Comparison of ENCODE assay signal across 11 cellular contexts in the genomic region with DNA sequence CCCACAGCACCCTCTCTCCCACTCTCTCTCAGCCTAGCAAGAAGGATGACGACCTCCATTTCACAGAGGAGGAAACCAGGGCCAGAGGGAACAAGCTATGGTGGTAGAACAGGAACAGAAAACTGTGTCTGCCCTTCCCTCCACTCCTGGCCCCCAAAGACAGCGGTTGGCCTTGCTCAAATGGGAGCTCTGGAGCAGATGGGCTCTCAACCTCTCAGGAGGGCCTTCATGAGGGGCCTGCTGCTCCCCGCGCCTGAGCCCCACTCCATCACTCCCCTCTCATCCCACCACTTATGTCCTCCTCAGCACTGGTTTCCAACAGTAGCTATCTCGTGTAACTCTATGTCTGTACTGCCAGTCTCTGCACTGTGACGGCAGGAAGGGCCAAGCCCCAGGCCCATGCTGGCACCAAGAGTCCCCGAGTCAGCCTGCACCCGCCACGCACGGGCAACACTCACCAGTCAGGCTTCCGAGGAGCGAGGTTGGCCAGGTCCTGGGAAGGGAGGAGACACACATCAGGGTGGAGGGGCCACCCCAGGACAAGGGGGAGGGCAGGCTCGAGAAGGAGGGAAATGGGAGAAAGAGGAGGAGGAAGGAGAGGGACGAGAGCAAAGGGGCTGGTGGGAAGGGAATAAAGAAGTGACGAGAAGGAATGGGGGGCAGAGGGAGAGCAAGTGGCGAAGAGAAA. TPM values are rescaled to one million over a fixed set of nuclear protein-coding genes. Genes with fewer than 3 reads are reported as not detected.
DNase-seq lines count a peak whose midpoint lies in the region; ATAC-seq and TF ChIP-seq lines count a peak whose summit lies in the region.
"Had no signal": no experiment of that assay in that cellular context is flagged by ENCODE, and none has a peak within 500 bp of the region (broad histone marks: within the 10 kb centered on the region; RNA-seq: fewer than 3 reads in every experiment).

No MANE protein-coding gene starts in this region.

- peaks cover 0 to 2% (median 0%) of the 10 kb centered on the region in 7 donors for H3K9me3 Mint-ChIP-seq in CD14-positive monocyte
- peaks cover 5% of the 10 kb centered on the region for H3K9me3 Mint-ChIP-seq in HFFc6
- H3K9me3 Mint-ChIP-seq in effector memory CD8-positive, alpha-beta T cell = no peaks in the 10 kb centered on the region
- H3K9me3 Mint-ChIP-seq in mesothelial cell of epicardium = peaks cover 14% of the 10 kb centered on the region

- H3K36me3 Mint-ChIP-seq in CD14-positive monocyte (peaks cover 71 to 79% of the 10 kb centered on the region in 2 donors), HFFc6 (ENCODE audit: low read depth) (peaks cover 28% of the 10 kb centered on the region), mesothelial cell of epicardium (peaks cover 38% of the 10 kb centered on the region)
- peaks cover 59% of the 10 kb centered on the region for H3K36me3 Mint-ChIP-seq in effector memory CD8-positive, alpha-beta T cell (ENCODE audit: insufficient read depth)

- ATAC-seq in effector memory CD8-positive, alpha-beta T cell (replicated peaks) = no peak
- ATAC-seq in HG02973 (IDR thresholded peaks at IDR 0.05; ENCODE audit: unreplicated experiment) = no peak

- TF ChIP-seq CTCF in CD14-positive monocyte (IDR thresholded peaks at IDR 0.05) = no peak
- TF ChIP-seq CTCF in HFFc6 (IDR thresholded peaks at IDR 0.05) = no peak
- no peak for TF ChIP-seq CTCF in mesothelial cell of epicardium (IDR thresholded peaks at IDR 0.05; ENCODE audit: unreplicated experiment)

- intact Hi-C loops in CD14-positive monocyte (cut with micrococcal nuclease) (loop anchor here (5.0 kb wide), 1 partner anchor 74 kb away; no protein-coding TSS in a partner anchor), posterior vena cava (cut with DNase I) (loop anchor here (5.0 to 10.0 kb wide), 2 partner anchors 74 to 242 kb away; partner anchors contain the start of gene SETD2 (in 1 of the 2))

- DNase-seq in CD14-positive monocyte (ENCODE audit: low spot score) = no peak
- no peak for DNase-seq in HFFc6
- no peak for DNase-seq in effector memory CD8-positive, alpha-beta T cell
- DNase-seq in posterior vena cava (ENCODE audit: low spot score) = peak; percentile 73
- DNase-seq in activated effector memory CD4-positive, alpha-beta T cell treated with Interleukin-2 at 50 U/mL for 16 hours = no peak
- DNase-seq in mesothelial cell of epicardium (ENCODE audit: low spot score in 2 of 2, unreplicated experiment in 2 of 2) = no peak
- DNase-seq: MV-4-11, NCI-H2029 treated with DMSO at 0.1 percent for 48 hours, NCI-H510A had no signal

- H3K27ac Mint-ChIP-seq in CD14-positive monocyte (peak overlapping the region in 6 of 7 donors; percentile 40 to 88 (median 69)), HFFc6 (peak overlapping the region; percentile 25; the same call in 1 of the 2 replicates), mesothelial cell of epicardium (no peak overlapping the region)
- peak overlapping the region; percentile 68 to 88 for H3K27ac Mint-ChIP-seq in effector memory CD8-positive, alpha-beta T cell

- H3K4me1 Mint-ChIP-seq in CD14-positive monocyte = peaks cover 34% of the 10 kb centered on the region
- H3K4me1 Mint-ChIP-seq in HFFc6 (ENCODE audit: low read depth) = peaks cover 17% of the 10 kb centered on the region
- H3K4me1 Mint-ChIP-seq in effector memory CD8-positive, alpha-beta T cell (ENCODE audit: low read depth in 2 of 2) = peaks cover 30 to 31% of the 10 kb centered on the region in 2 donors
- H3K4me1 Mint-ChIP-seq in mesothelial cell of epicardium = no peaks in the 10 kb centered on the region

- H3K27me3 Mint-ChIP-seq in CD14-positive monocyte (ENCODE audit: low read depth in 3 of 3) (no peaks in the 10 kb centered on the region), HFFc6 (ENCODE audit: insufficient read depth) (no peaks in the 10 kb centered on the region; the same call in 1 of the 2 replicates), mesothelial cell of epicardium (ENCODE audit: low read depth) (no peaks in the 10 kb centered on the region)
- no peaks in the 10 kb centered on the region for H3K27me3 Mint-ChIP-seq in effector memory CD8-positive, alpha-beta T cell

- no peak overlapping the region for H3K4me3 Mint-ChIP-seq in CD14-positive monocyte
- no peak overlapping the region for H3K4me3 Mint-ChIP-seq in HFFc6
- H3K4me3 Mint-ChIP-seq in effector memory CD8-positive, alpha-beta T cell = peak overlapping the region in 1 of 2 donors; percentile 53
- H3K4me3 Mint-ChIP-seq in mesothelial cell of epicardium = no peak overlapping the region

RNA-seq across cellular contexts. Expression of gene PTH1R, which starts 45.5 kb away (rescaled TPM):
- not detected for polyA plus RNA-seq in CD14-positive monocyte
- total RNA-seq in HFFc6 (2021; fragmentation: NEBNext Ultra II Directional; extraction: Animal tissue kit (Norgen Biotek cat#: 25700)) = 1 to 10 TPM in 2 of 6 experiments, under 1 TPM in 3, not detected in 1; 0.09 to 1.4 (median 0.85) TPM
- total RNA-seq in posterior vena cava = 10 to 100 TPM in 1 of 2 donors, 1 to 10 TPM in 1; 5.8 to 17.9 TPM
- total RNA-seq in mesothelial cell of epicardium = 34.3 to 38.0 TPM (median 36.4 TPM) in 3 replicates

RNA-seq across cellular contexts. Expression of gene CCDC12, which starts 53.5 kb away (rescaled TPM):
- 10 to 100 TPM; 50.1 to 55.8 TPM for polyA plus RNA-seq in CD14-positive monocyte
- 10 to 100 TPM; 21.3 to 27.9 (median 27.2) TPM for total RNA-seq in HFFc6 (2021; fragmentation: NEBNext Ultra II Directional; extraction: Animal tissue kit (Norgen Biotek cat#: 25700))
- 10 to 100 TPM; 21.5 to 26.0 TPM for total RNA-seq in posterior vena cava
- 49.7 to 52.4 TPM (median 50.5 TPM) in 3 replicates for total RNA-seq in mesothelial cell of epicardium

RNA-seq across cellular contexts. Expression of gene NBEAL2, which starts 56.5 kb away (rescaled TPM):
- polyA plus RNA-seq in CD14-positive monocyte = 10 to 100 TPM; 10.4 to 17.3 TPM
- total RNA-seq in HFFc6 (2021; fragmentation: NEBNext Ultra II Directional; extraction: Animal tissue kit (Norgen Biotek cat#: 25700)) = 1 to 10 TPM; 5.3 to 7.6 (median 5.8) TPM
- total RNA-seq in posterior vena cava = 10 to 100 TPM; 26.0 to 33.1 TPM
- total RNA-seq in mesothelial cell of epicardium = 83.5 to 86.9 TPM (median 84.2 TPM) in 3 replicates

RNA-seq across cellular contexts. Expression of gene MYL3, which starts 59.8 kb away (rescaled TPM):
- polyA plus RNA-seq in CD14-positive monocyte = not detected
- total RNA-seq in HFFc6 (2021; fragmentation: NEBNext Ultra II Directional; extraction: Animal tissue kit (Norgen Biotek cat#: 25700)) = under 1 TPM in 2 of 6 experiments, not detected in 4; 0.30 to 0.31 TPM
- total RNA-seq in posterior vena cava (1 to 10 TPM; 3.2 to 5.9 TPM), mesothelial cell of epicardium (5.2 to 6.8 TPM (median 5.3 TPM) in 3 replicates)
- total RNA-seq: dermis blood vessel endothelial cell had no signal
